Comparison of ENCODE assay signal across 8 cellular contexts in the genomic region with DNA sequence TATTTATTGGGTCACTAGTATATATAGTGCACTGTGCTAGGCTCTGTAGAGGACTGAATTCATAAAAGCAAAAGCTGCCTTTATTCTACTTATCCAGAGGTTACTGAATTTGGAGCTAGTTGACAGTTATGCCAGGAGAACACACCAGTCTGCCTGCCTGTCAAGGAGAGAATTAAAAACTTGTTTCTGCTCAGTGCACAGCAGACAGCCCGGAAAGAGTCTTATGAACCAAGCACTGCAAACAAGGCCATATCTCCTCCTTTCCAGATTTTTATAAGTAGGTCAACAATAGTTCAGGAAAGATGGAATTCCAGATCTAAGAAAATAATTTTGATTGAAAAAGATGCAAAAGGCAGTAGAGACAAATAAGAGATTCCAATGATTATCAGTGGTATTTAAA.
"Had no signal": no experiment of that assay in that cellular context is flagged by ENCODE, and none has a peak within 500 bp of the region (broad histone marks: within the 10 kb centered on the region; RNA-seq: fewer than 3 reads in every experiment).

No MANE protein-coding gene starts in this region.

- H3K36me3 ChIP-seq: HAP-1 had no signal

- H3K9me3 ChIP-seq: HAP-1 had no signal

- H2AFZ ChIP-seq: GM23248, GM23338 had no signal

- H3K4me3 ChIP-seq: GM23248, GM23338, HAP-1 had no signal

- H3K4me1 ChIP-seq: HAP-1 had no signal

- H3K27ac ChIP-seq: GM23248 had no signal

- H3K4me2 ChIP-seq: GM23338 had no signal

- DNase-seq: GM23248, GOT3, H7, H9, HCEC 1CT, HFFc6 had no signal

- H3K9ac ChIP-seq: GM23248 had no signal
